Comparison of ENCODE assay signal across 8 cellular contexts in genomic region chr19:49489601-49490167, GRCh38. TPM values are rescaled to one million over a fixed set of nuclear protein-coding genes. Genes with fewer than 3 reads are reported as not detected.
DNase-seq lines count a peak whose midpoint lies in the region; ATAC-seq, FAIRE-seq and TF ChIP-seq lines count a peak whose summit lies in the region.

No MANE protein-coding gene starts in this region.

- no peak overlapping the region for H2BK5ac ChIP-seq in mesenchymal stem cell (ENCODE audit: low read depth, low read length, poor library complexity, severe bottlenecking)

- H3K23ac ChIP-seq in mesenchymal stem cell (ENCODE audit: low read length in 2 of 2) = peak overlapping the region in 1 of 2 experiments; percentile 66

- no peak for TF ChIP-seq POLR2A in H54 (IDR thresholded peaks at IDR 0.05; ENCODE audit: low read depth, low read length)

- peak overlapping the region; percentile 92 for H3K27ac Mint-ChIP-seq in activated naive CD8-positive, alpha-beta T cell treated with anti-CD3 and anti-CD28 coated beads, Interleukin-2, amount 10 ng/mL, durations not matched to agents 7 days and 5 days

- no peak for TF ChIP-seq CTCF in AG09309 (IDR thresholded peaks at IDR 0.05; ENCODE audit: control insufficient read depth, insufficient read depth, low read depth, low read length, missing control alignments)

- H3K4me2 ChIP-seq in mesenchymal stem cell (ENCODE audit: low read length, poor library complexity, severe bottlenecking) = peak overlapping the region; percentile 66

- no peak overlapping the region for H2BK15ac ChIP-seq in mesenchymal stem cell (ENCODE audit: low read depth, poor library complexity, severe bottlenecking)

- no peaks in the 10 kb centered on the region for H3K27me3 Mint-ChIP-seq in activated naive CD8-positive, alpha-beta T cell treated with anti-CD3 and anti-CD28 coated beads, Interleukin-2, amount 10 ng/mL, durations not matched to agents 7 days and 5 days

- no peak overlapping the region for H4K8ac ChIP-seq in mesenchymal stem cell (ENCODE audit: low read length)

- no peaks in the 10 kb centered on the region for H3K9me3 Mint-ChIP-seq in activated naive CD8-positive, alpha-beta T cell treated with anti-CD3 and anti-CD28 coated beads, Interleukin-2, amount 10 ng/mL, durations not matched to agents 7 days and 5 days

- H2AFZ ChIP-seq in mesenchymal stem cell (ENCODE audit: low read depth, low read length) = no peak overlapping the region

- H2BK12ac ChIP-seq in mesenchymal stem cell (ENCODE audit: low read length in 2 of 2) = no peak overlapping the region

- FAIRE-seq in H54 (lab: Jason Lieb, UNC) = no peak

- peak overlapping the region; percentile 100 for H3K9ac ChIP-seq in mesenchymal stem cell (ENCODE audit: low read length)

- H3K27me3 ChIP-seq in mesenchymal stem cell (ENCODE audit: control insufficient read depth in 1 of 2, insufficient read depth in 1 of 2, low read length in 2 of 2) = no peaks in the 10 kb centered on the region

- H3K4me3 ChIP-seq in AG09309 (ENCODE audit: control insufficient read depth, low read depth, low read length) (peak overlapping the region; percentile 68), mesenchymal stem cell (ENCODE audit: insufficient read depth in 1 of 2, low read depth in 1 of 2, low read length in 2 of 2) (peak overlapping the region; percentile 38 to 97)

- H3K18ac ChIP-seq in mesenchymal stem cell (ENCODE audit: low read depth in 1 of 2, low read length in 2 of 2) = no peak overlapping the region

- H3K4ac ChIP-seq in mesenchymal stem cell (ENCODE audit: low read depth in 1 of 2, low read length in 2 of 2) = no peak overlapping the region

- H3K36me3 ChIP-seq in mesenchymal stem cell (ENCODE audit: control insufficient read depth in 1 of 2, insufficient read depth in 2 of 2, low read depth in 1 of 2, low read length in 2 of 2) = peaks cover 44 to 53% of the 10 kb centered on the region in 2 experiments

- peak overlapping the region in 1 of 2 experiments; percentile 0 for H3K14ac ChIP-seq in mesenchymal stem cell (ENCODE audit: low read length in 2 of 2)

- 75% methylated on average over 15 of the region's 15 CpGs for WGBS in mesenchymal stem cell

- H3K79me1 ChIP-seq in mesenchymal stem cell (replicated peaks; ENCODE audit: low read length, poor library complexity, severe bottlenecking) = peaks cover 3% of the 10 kb centered on the region

- no peak for ATAC-seq in activated naive CD8-positive, alpha-beta T cell treated with anti-CD3 and anti-CD28 coated beads, Interleukin-2, amount 10 ng/mL, durations not matched to agents 7 days and 5 days (ENCODE audit: low read depth)
- ATAC-seq in GM21360 (IDR thresholded peaks at IDR 0.05; ENCODE audit: unreplicated experiment) = no peak

- no peak overlapping the region for H2BK120ac ChIP-seq in mesenchymal stem cell (ENCODE audit: low read depth, low read length)

- DNase-seq in AG09309 (ENCODE audit: low read depth) (no peak), HT1080 (ENCODE audit: low read depth) (peak; percentile 69), mesenchymal stem cell (no peak), H54 (ENCODE audit: insufficient read length, low spot score) (no peak), NCI-H345 treated with DMSO at 0.1 percent for 48 hours (lab: John Stamatoyannopoulos, UW; ENCODE audit: unreplicated experiment) (no peak), GOT3 (lab: John Stamatoyannopoulos, UW) (no peak)
- DNase-seq in activated naive CD8-positive, alpha-beta T cell treated with anti-CD3 and anti-CD28 coated beads, Interleukin-2, amount 10 ng/mL, durations not matched to agents 7 days and 5 days = no peak

- peak overlapping the region; percentile 6 for H4K91ac ChIP-seq in mesenchymal stem cell (ENCODE audit: low read length)

- H3K27ac ChIP-seq in mesenchymal stem cell (ENCODE audit: low read length, poor library complexity, severe bottlenecking) = peak overlapping the region; percentile 64

- H3K9me3 ChIP-seq in mesenchymal stem cell (ENCODE audit: control insufficient read depth, low read length) = no peaks in the 10 kb centered on the region

- H3K4me1 Mint-ChIP-seq in activated naive CD8-positive, alpha-beta T cell treated with anti-CD3 and anti-CD28 coated beads, Interleukin-2, amount 10 ng/mL, durations not matched to agents 7 days and 5 days = peaks cover 35% of the 10 kb centered on the region

- no peak overlapping the region for H2AK5ac ChIP-seq in mesenchymal stem cell (ENCODE audit: low read length, severe bottlenecking)

- H3K4me1 ChIP-seq in mesenchymal stem cell (ENCODE audit: control insufficient read depth, insufficient read depth, low read depth, low read length) = peaks cover 24% of the 10 kb centered on the region

- POLR2A ChIA-PET in activated naive CD8-positive, alpha-beta T cell treated with anti-CD3 and anti-CD28 coated beads, Interleukin-2, amount 10 ng/mL, durations not matched to agents 7 days and 5 days (lab: Charles Lee) = interaction anchor here (1.2 to 3.0 kb wide), 3 partner anchors 13 to 69 kb away, joined by 3 to 60 read pairs (median 3); no protein-coding TSS in a partner anchor

- peak overlapping the region; percentile 92 for H3K4me3 Mint-ChIP-seq in activated naive CD8-positive, alpha-beta T cell treated with anti-CD3 and anti-CD28 coated beads, Interleukin-2, amount 10 ng/mL, durations not matched to agents 7 days and 5 days

- H3K36me3 Mint-ChIP-seq in activated naive CD8-positive, alpha-beta T cell treated with anti-CD3 and anti-CD28 coated beads, Interleukin-2, amount 10 ng/mL, durations not matched to agents 7 days and 5 days = peaks cover 64% of the 10 kb centered on the region

RNA-seq across cellular contexts. Expression of gene RPL13A, which starts 2.3 kb away (rescaled TPM):
- 5,406 and 6,095 TPM in 2 replicates for total RNA-seq in HT1080 (2014; rRNA removed; shearing (Covaris generic))
- polyA plus RNA-seq in HT1080 (2015; cell fraction: cytosol; rRNA removed) = 3,063 and 3,690 TPM in 2 replicates
- polyA plus RNA-seq in HT1080 (2015; cell fraction: nucleus; rRNA removed) = 1,119 and 1,219 TPM in 2 replicates
- 1,000 to 10,000 TPM; 2,936 to 3,173 TPM for total RNA-seq in activated naive CD8-positive, alpha-beta T cell treated with anti-CD3 and anti-CD28 coated beads, Interleukin-2, amount 10 ng/mL, durations not matched to agents 7 days and 5 days
- polyA plus RNA-seq in mesenchymal stem cell (2013, experiment 1 of 2) = 4,918 TPM
- 4,876 TPM for polyA plus RNA-seq in mesenchymal stem cell (2013, experiment 2 of 2)

RNA-seq across cellular contexts. Expression of gene RPS11, which starts 6.5 kb away (rescaled TPM):
- total RNA-seq in HT1080 (2014; rRNA removed; shearing (Covaris generic)) = 2,830 and 3,374 TPM in 2 replicates
- 3,034 and 3,930 TPM in 2 replicates for polyA plus RNA-seq in HT1080 (2015; cell fraction: cytosol; rRNA removed)
- polyA plus RNA-seq in HT1080 (2015; cell fraction: nucleus; rRNA removed) = 1,198 and 1,238 TPM in 2 replicates
- 1,000 to 10,000 TPM; 2,412 to 2,445 TPM for total RNA-seq in activated naive CD8-positive, alpha-beta T cell treated with anti-CD3 and anti-CD28 coated beads, Interleukin-2, amount 10 ng/mL, durations not matched to agents 7 days and 5 days
- 3,021 TPM for polyA plus RNA-seq in mesenchymal stem cell (2013, experiment 1 of 2)
- polyA plus RNA-seq in mesenchymal stem cell (2013, experiment 2 of 2) = 2,952 TPM

RNA-seq across cellular contexts. Expression of gene FLT3LG, which starts 15.7 kb away (rescaled TPM):
- 6.8 and 7.3 TPM in 2 replicates for total RNA-seq in HT1080 (2014; rRNA removed; shearing (Covaris generic))
- 7.4 and 7.9 TPM in 2 replicates for polyA plus RNA-seq in HT1080 (2015; cell fraction: cytosol; rRNA removed)
- 3.4 and 4.6 TPM in 2 replicates for polyA plus RNA-seq in HT1080 (2015; cell fraction: nucleus; rRNA removed)
- total RNA-seq in activated naive CD8-positive, alpha-beta T cell treated with anti-CD3 and anti-CD28 coated beads, Interleukin-2, amount 10 ng/mL, durations not matched to agents 7 days and 5 days = 100 to 1,000 TPM; 250 to 282 TPM
- polyA plus RNA-seq in mesenchymal stem cell (2013, experiment 1 of 2) = 11.9 TPM
- polyA plus RNA-seq in mesenchymal stem cell (2013, experiment 2 of 2) = 12.5 TPM

RNA-seq across cellular contexts. Expression of gene FCGRT, which starts 22.8 kb away (rescaled TPM):
- total RNA-seq in HT1080 (2014; rRNA removed; shearing (Covaris generic)) = 3.9 and 8.7 TPM in 2 replicates
- 5.0 and 6.4 TPM in 2 replicates for polyA plus RNA-seq in HT1080 (2015; cell fraction: cytosol; rRNA removed)
- 6.7 and 8.3 TPM in 2 replicates for polyA plus RNA-seq in HT1080 (2015; cell fraction: nucleus; rRNA removed)
- total RNA-seq in activated naive CD8-positive, alpha-beta T cell treated with anti-CD3 and anti-CD28 coated beads, Interleukin-2, amount 10 ng/mL, durations not matched to agents 7 days and 5 days = 10 to 100 TPM; 19.8 to 24.4 TPM
- 183 TPM for polyA plus RNA-seq in mesenchymal stem cell (2013, experiment 1 of 2)
- 203 TPM for polyA plus RNA-seq in mesenchymal stem cell (2013, experiment 2 of 2)

RNA-seq across cellular contexts. Expression of gene ALDH16A1, which starts 36.7 kb away (rescaled TPM):
- 55.1 and 75.5 TPM in 2 replicates for total RNA-seq in HT1080 (2014; rRNA removed; shearing (Covaris generic))
- polyA plus RNA-seq in HT1080 (2015; cell fraction: cytosol; rRNA removed) = 26.6 and 27.7 TPM in 2 replicates
- polyA plus RNA-seq in HT1080 (2015; cell fraction: nucleus; rRNA removed) = 57.6 and 65.5 TPM in 2 replicates
- total RNA-seq in activated naive CD8-positive, alpha-beta T cell treated with anti-CD3 and anti-CD28 coated beads, Interleukin-2, amount 10 ng/mL, durations not matched to agents 7 days and 5 days = 10 to 100 TPM; 41.8 to 42.9 TPM
- polyA plus RNA-seq in mesenchymal stem cell (2013, experiment 1 of 2) = 7.6 TPM
- 6.8 TPM for polyA plus RNA-seq in mesenchymal stem cell (2013, experiment 2 of 2)

Comparison
In these comparisons a context has a peak if more than half of its experiments do, and no peak if none do; other contexts are left out.
1. RNA of gene FLT3LG, which starts 15.7 kb away (total RNA-seq): 250 to 282 TPM in activated naive CD8-positive, alpha-beta T cell treated with anti-CD3 and anti-CD28 coated beads, Interleukin-2, amount 10 ng/mL, durations not matched to agents 7 days and 5 days; 6.8 to 7.3 TPM in HT1080; every median in the first group is over 10 times any median in the second.